In genomic region chr14:91418387-91419043, GRCh38 we compare ENCODE assay signal across 8 cellular contexts. TPM values are rescaled to one million over a fixed set of nuclear protein-coding genes. Genes with fewer than 3 reads are reported as not detected.
DNase-seq lines count a peak whose midpoint lies in the region; ATAC-seq and TF ChIP-seq lines count a peak whose summit lies in the region.

No MANE protein-coding gene starts in this region.

- intact Hi-C loops in esophagus squamous epithelium (cut with DNase I): loop anchor here (2.0 to 10.0 kb wide), 2 partner anchors 54 to 94 kb away; no protein-coding TSS in a partner anchor

- peak overlapping the region; percentile 45 to 91 (median 85) for H3K27ac ChIP-seq in esophagus squamous epithelium

- no peaks in the 10 kb centered on the region for H3K36me3 ChIP-seq in esophagus squamous epithelium

- peak; percentile 98 to 100 (median 100) for TF ChIP-seq CTCF in esophagus squamous epithelium (IDR thresholded peaks at IDR 0.05)

- ATAC-seq in HG02840 (IDR thresholded peaks at IDR 0.05; ENCODE audit: low FRiP score, unreplicated experiment) (peak; percentile 25), naive B cell (ENCODE audit: low read depth in 2 of 2) (peak; percentile 9 to 15), GM21360 (IDR thresholded peaks at IDR 0.05; ENCODE audit: unreplicated experiment) (no peak)
- ATAC-seq in stimulated activated memory B cell treated with anti-CD40 and anti-IgM and Interleukin-4, amounts not matched to agents 10 μg/mL and 1 μg/mL and 100 μg/mL, for 72 hours: peak; percentile 59

- H3K4me1 ChIP-seq in esophagus squamous epithelium: peaks cover 21 to 53% (median 26%) of the 10 kb centered on the region in 3 donors

- peak overlapping the region; percentile 59 to 90 (median 78) for H3K4me3 ChIP-seq in esophagus squamous epithelium

- DNase-seq in DMS53 (lab: John Stamatoyannopoulos, UW): peak; percentile 85
- peak; percentile 52 for DNase-seq in NK-92 treated with Interleukin-12 subunit alpha and Interleukin-12 subunit beta, amount 100 ng/mL, for 24 hours (lab: John Stamatoyannopoulos, UW)
- peak; percentile 92 for DNase-seq in activated T-cell treated with anti-CD3 and anti-CD28 coated beads, Interleukin-2, amount 50 U/mL, for 24 hours
- no peak for DNase-seq in esophagus squamous epithelium (lab: John Stamatoyannopoulos, UW)
- peak; percentile 80 for DNase-seq in naive B cell

- WGBS in esophagus squamous epithelium, 2 donors: 1% methylated on average over 22 to 23 of the region's 42 CpGs

- H3K27ac Mint-ChIP-seq in activated T-cell treated with anti-CD3 and anti-CD28 coated beads, Interleukin-2, amount 50 U/mL, for 24 hours: peak overlapping the region; percentile 93
- peak overlapping the region; percentile 78 to 99 (median 98) for H3K27ac Mint-ChIP-seq in naive B cell
- peak overlapping the region; percentile 84 for H3K27ac Mint-ChIP-seq in stimulated activated memory B cell treated with anti-CD40 and anti-IgM and Interleukin-4, amounts not matched to agents 10 μg/mL and 1 μg/mL and 100 μg/mL, for 72 hours

- H3K27me3 Mint-ChIP-seq in activated T-cell treated with anti-CD3 and anti-CD28 coated beads, Interleukin-2, amount 50 U/mL, for 24 hours: no peaks in the 10 kb centered on the region
- no peaks in the 10 kb centered on the region for H3K27me3 Mint-ChIP-seq in naive B cell
- no peaks in the 10 kb centered on the region for H3K27me3 Mint-ChIP-seq in stimulated activated memory B cell treated with anti-CD40 and anti-IgM and Interleukin-4, amounts not matched to agents 10 μg/mL and 1 μg/mL and 100 μg/mL, for 72 hours

- H3K27me3 ChIP-seq in esophagus squamous epithelium: peaks cover 0 to 16% (median 0%) of the 10 kb centered on the region in 4 donors

- TF ChIP-seq POLR2A in esophagus squamous epithelium (IDR thresholded peaks at IDR 0.05): no peak

- peak overlapping the region; percentile 71 for H3K4me3 Mint-ChIP-seq in activated T-cell treated with anti-CD3 and anti-CD28 coated beads, Interleukin-2, amount 50 U/mL, for 24 hours
- peak overlapping the region; percentile 79 to 94 (median 90) for H3K4me3 Mint-ChIP-seq in naive B cell
- peak overlapping the region; percentile 76 for H3K4me3 Mint-ChIP-seq in stimulated activated memory B cell treated with anti-CD40 and anti-IgM and Interleukin-4, amounts not matched to agents 10 μg/mL and 1 μg/mL and 100 μg/mL, for 72 hours

- H3K9me3 Mint-ChIP-seq in activated T-cell treated with anti-CD3 and anti-CD28 coated beads, Interleukin-2, amount 50 U/mL, for 24 hours: no peaks in the 10 kb centered on the region
- no peaks in the 10 kb centered on the region for H3K9me3 Mint-ChIP-seq in naive B cell
- no peaks in the 10 kb centered on the region for H3K9me3 Mint-ChIP-seq in stimulated activated memory B cell treated with anti-CD40 and anti-IgM and Interleukin-4, amounts not matched to agents 10 μg/mL and 1 μg/mL and 100 μg/mL, for 72 hours

- H3K4me1 Mint-ChIP-seq in activated T-cell treated with anti-CD3 and anti-CD28 coated beads, Interleukin-2, amount 50 U/mL, for 24 hours (ENCODE audit: low read depth): peaks cover 40% of the 10 kb centered on the region
- peaks cover 34 to 44% (median 42%) of the 10 kb centered on the region in 3 donors for H3K4me1 Mint-ChIP-seq in naive B cell
- H3K4me1 Mint-ChIP-seq in stimulated activated memory B cell treated with anti-CD40 and anti-IgM and Interleukin-4, amounts not matched to agents 10 μg/mL and 1 μg/mL and 100 μg/mL, for 72 hours: peaks cover 46% of the 10 kb centered on the region

- peaks cover 33% of the 10 kb centered on the region for H3K36me3 Mint-ChIP-seq in activated T-cell treated with anti-CD3 and anti-CD28 coated beads, Interleukin-2, amount 50 U/mL, for 24 hours (ENCODE audit: low read depth)
- H3K36me3 Mint-ChIP-seq in naive B cell: peaks cover 5 to 11% of the 10 kb centered on the region in 2 donors
- H3K36me3 Mint-ChIP-seq in stimulated activated memory B cell treated with anti-CD40 and anti-IgM and Interleukin-4, amounts not matched to agents 10 μg/mL and 1 μg/mL and 100 μg/mL, for 72 hours: peaks cover 18% of the 10 kb centered on the region

- no peaks in the 10 kb centered on the region for H3K9me3 ChIP-seq in esophagus squamous epithelium

RNA-seq across cellular contexts. Expression of gene CCDC88C, which starts 0.9 kb away (rescaled TPM):
- total RNA-seq in esophagus squamous epithelium: 10 to 100 TPM; 23.2 to 31.5 (median 29.9) TPM
- 10 to 100 TPM; 13.5 to 35.0 (median 15.8) TPM for polyA plus RNA-seq in naive B cell (ENCODE audit: low read depth in 6 of 6)
